Comparison of ENCODE assay signal across 1 cellular context in genomic region chr7:122688385-122688998, GRCh38.
TF ChIP-seq lines count a peak whose summit lies in the region.

No MANE protein-coding gene starts in this region.

TF ChIP-seq in GM23338, 12 proteins besides CTCF, POLR2A, EP300 and RAD21 (continued from another document):
- TF ChIP-seq REST (IDR thresholded peaks at IDR 0.05; ENCODE audit: unreplicated experiment) (no peak), JUNB (IDR thresholded peaks at IDR 0.05; ENCODE audit: unreplicated experiment) (no peak), NANOG (IDR thresholded peaks at IDR 0.05; ENCODE audit: borderline replicate concordance) (no peak), EZH2 (IDR thresholded peaks at IDR 0.05; ENCODE audit: low read depth, unreplicated experiment) (no peak), STAT1 (IDR thresholded peaks at IDR 0.05; ENCODE audit: unreplicated experiment) (no peak), ZNF462 (CRISPR knock-in tag; IDR thresholded peaks at IDR 0.05) (no peak)
